In genomic region chr7:107581387-107582013, GRCh38 we compare ENCODE assay signal across 10 cellular contexts. TPM values are rescaled to one million over a fixed set of nuclear protein-coding genes. Genes with fewer than 3 reads are reported as not detected.
DNase-seq lines count a peak whose midpoint lies in the region; ATAC-seq and TF ChIP-seq lines count a peak whose summit lies in the region.
"Had no signal": no experiment of that assay in that cellular context is flagged by ENCODE, and none has a peak within 500 bp of the region (broad histone marks: within the 10 kb centered on the region; RNA-seq: fewer than 3 reads in every experiment).

No MANE protein-coding gene starts in this region.

- no peaks in the 10 kb centered on the region for H3K27me3 ChIP-seq in Caco-2 (replicated peaks; ENCODE audit: control insufficient read depth, insufficient read depth, low read length)
- no peaks in the 10 kb centered on the region for H3K27me3 ChIP-seq in Panc1 (ENCODE audit: control insufficient read depth, insufficient read depth, low read length)
- no peaks in the 10 kb centered on the region for H3K27me3 ChIP-seq in endocrine pancreas (ENCODE audit: control insufficient read depth, insufficient read depth, low read length)
- no peaks in the 10 kb centered on the region for H3K27me3 ChIP-seq in neural progenitor cell
- H3K27me3 ChIP-seq: Peyer's patch had no signal

- H3K27ac Mint-ChIP-seq in Caco-2 (ENCODE audit: unreplicated experiment): no peak overlapping the region
- H3K27ac Mint-ChIP-seq in neural progenitor cell: no peak overlapping the region
- H3K27ac Mint-ChIP-seq: activated naive CD4-positive, alpha-beta T cell treated with anti-CD3 and anti-CD28 coated beads for 36 hours had no signal

- H3K4me1 ChIP-seq in Caco-2 (peaks cover 9% of the 10 kb centered on the region), Panc1 (ENCODE audit: control insufficient read depth, insufficient read depth, low read length) (peaks cover 12% of the 10 kb centered on the region), endocrine pancreas (ENCODE audit: control insufficient read depth, insufficient read depth, low read length) (peaks cover 18% of the 10 kb centered on the region), neural progenitor cell (peaks cover 10% of the 10 kb centered on the region)

- in situ Hi-C loops in Panc1 (cut with HindIII; ENCODE audit: low pct_unique_long_range_greater_than_20kb, low sequenced_read_pairs): no loop called here

- H4K20me1 ChIP-seq in neural progenitor cell (ENCODE audit: low read depth): no peaks in the 10 kb centered on the region

- H3K36me3 Mint-ChIP-seq in Caco-2 (ENCODE audit: insufficient read depth, unreplicated experiment) (peaks cover 19% of the 10 kb centered on the region), neural progenitor cell (peaks cover 12% of the 10 kb centered on the region)

- intact Hi-C loops in Caco-2 (cut with micrococcal nuclease; ENCODE audit: unreplicated experiment): loop anchor here (2.0 kb wide), 1 partner anchor 79 kb away; the partner anchor contains the start of gene SLC26A4
- intact Hi-C loops in Panc1 (cut with micrococcal nuclease; ENCODE audit: unreplicated experiment): no loop called here
- intact Hi-C loops in left colon (cut with DNase I, micrococcal nuclease): no loop called here

- H3K36me3 ChIP-seq in Caco-2 (ENCODE audit: control insufficient read depth, insufficient read depth, low read length) (no peaks in the 10 kb centered on the region), Panc1 (ENCODE audit: control insufficient read depth, insufficient read depth, low read length) (peaks cover 17% of the 10 kb centered on the region), endocrine pancreas (ENCODE audit: control insufficient read depth, insufficient read depth, low read length) (no peaks in the 10 kb centered on the region), neural progenitor cell (no peaks in the 10 kb centered on the region)

- peak overlapping the region; percentile 90 for H3K4me3 Mint-ChIP-seq in Caco-2 (ENCODE audit: unreplicated experiment)
- H3K4me3 Mint-ChIP-seq in neural progenitor cell: peak overlapping the region; percentile 88

- POLR2A ChIA-PET in Caco-2 (lab: Charles Lee) (no interaction called here), Panc1 (lab: Charles Lee) (no interaction called here)

- peaks cover 6% of the 10 kb centered on the region for H3F3A ChIP-seq in neural progenitor cell (ENCODE audit: low read depth)

- no peak for TF ChIP-seq CTCF in Caco-2 (IDR thresholded peaks at IDR 0.05; ENCODE audit: insufficient read depth in 1 of 2, low read depth in 1 of 2, low read length in 1 of 2, severe bottlenecking in 1 of 2, unreplicated experiment in 1 of 2)
- TF ChIP-seq CTCF in Panc1 (IDR thresholded peaks at IDR 0.05): no peak
- TF ChIP-seq CTCF in neural progenitor cell (IDR thresholded peaks at IDR 0.05): no peak

- peak overlapping the region; percentile 96 for H3K27ac ChIP-seq in Panc1 (ENCODE audit: low read length)
- H3K27ac ChIP-seq in neural progenitor cell: no peak overlapping the region

- DNase-seq in Caco-2 (no peak), Panc1 (ENCODE audit: low read depth, low spot score) (no peak), neural progenitor cell (ENCODE audit: low spot score) (no peak), middle frontal gyrus (ENCODE audit: extremely low spot score, low spot score) (no peak), hepatic stellate cell (ENCODE audit: low spot score) (no peak), left colon (no peak)
- DNase-seq: activated naive CD4-positive, alpha-beta T cell treated with anti-CD3 and anti-CD28 coated beads for 36 hours; Peyer's patch had no signal

- no peak overlapping the region for H3K9ac ChIP-seq in endocrine pancreas (ENCODE audit: control insufficient read depth, insufficient read depth, low read length)
- no peak overlapping the region for H3K9ac ChIP-seq in neural progenitor cell

- H3K79me2 ChIP-seq in neural progenitor cell (ENCODE audit: low read depth): peaks cover 12% of the 10 kb centered on the region

- H3K4me1 Mint-ChIP-seq in Caco-2 (ENCODE audit: low read depth, unreplicated experiment): peaks cover 7% of the 10 kb centered on the region
- peaks cover 10% of the 10 kb centered on the region for H3K4me1 Mint-ChIP-seq in neural progenitor cell

- CTCF ChIA-PET in Caco-2 (lab: Charles Lee) (interaction anchor here (0.6 kb wide), 1 partner anchor 297 kb away, joined by 3 read pairs; no protein-coding TSS in a partner anchor), Panc1 (lab: Charles Lee) (interaction anchor here (0.6 kb wide), 1 partner anchor 293 kb away, joined by 4 read pairs; no protein-coding TSS in a partner anchor)

- H3K9me3 Mint-ChIP-seq in Caco-2 (ENCODE audit: unreplicated experiment): no peaks in the 10 kb centered on the region
- no peaks in the 10 kb centered on the region for H3K9me3 Mint-ChIP-seq in neural progenitor cell
- H3K9me3 Mint-ChIP-seq: activated naive CD4-positive, alpha-beta T cell treated with anti-CD3 and anti-CD28 coated beads for 36 hours had no signal

- H3K4me3 ChIP-seq in Caco-2 (ENCODE audit: low read depth, low read length) (peak overlapping the region; percentile 79; the same call in 1 of the 2 replicates), Panc1 (ENCODE audit: low read depth in 2 of 2, low read length in 2 of 2) (peak overlapping the region; percentile 94 to 95; a peak in 3 of 4 replicates), endocrine pancreas (ENCODE audit: control insufficient read depth, insufficient read depth, low read length) (peak overlapping the region; percentile 92), neural progenitor cell (peak overlapping the region; percentile 88)

- BruUV-seq in Caco-2 (replicated peaks; lab: Mats Ljungman, UMichigan) (no TSS peak), Panc1 (replicated peaks; lab: Mats Ljungman, UMichigan) (no TSS peak)

- H3K9me3 ChIP-seq in Caco-2: no peaks in the 10 kb centered on the region
- H3K9me3 ChIP-seq in Panc1 (ENCODE audit: control insufficient read depth, insufficient read depth, low read depth, low read length): no peaks in the 10 kb centered on the region
- no peaks in the 10 kb centered on the region for H3K9me3 ChIP-seq in endocrine pancreas (ENCODE audit: control insufficient read depth, low read length)
- H3K9me3 ChIP-seq in neural progenitor cell (ENCODE audit: low read depth): no peaks in the 10 kb centered on the region
- H3K9me3 ChIP-seq: Peyer's patch had no signal

- H2AFZ ChIP-seq in neural progenitor cell (replicated peaks): no peak overlapping the region

- no peak for ATAC-seq in Panc1
- no peak for ATAC-seq in HG02973 (IDR thresholded peaks at IDR 0.05; ENCODE audit: unreplicated experiment)
- ATAC-seq in left colon: no peak

- no peaks in the 10 kb centered on the region for H3K27me3 Mint-ChIP-seq in Caco-2 (ENCODE audit: insufficient read depth, unreplicated experiment)
- no peaks in the 10 kb centered on the region for H3K27me3 Mint-ChIP-seq in neural progenitor cell (ENCODE audit: insufficient read depth, low read depth)

- peak overlapping the region; percentile 93 for H3K4me2 ChIP-seq in neural progenitor cell

RNA-seq across cellular contexts. Expression of gene BCAP29, which starts 1.5 kb away (rescaled TPM):
- total RNA-seq in Caco-2 (2022) (30.4 and 35.3 TPM in 2 replicates), Panc1 (2021; ENCODE audit: unreplicated experiment) (71.7 TPM), neural progenitor cell (ENCODE audit: low replicate concordance) (52.6 and 103 TPM in 2 replicates), left colon (10 to 100 TPM; 64.9 to 72.7 TPM)
- 38.3 TPM for polyA plus RNA-seq in Panc1 (2012; ENCODE audit: insufficient read length)

RNA-seq across cellular contexts. Expression of gene DUS4L, which starts 17.7 kb away (rescaled TPM):
- 17.5 and 19.3 TPM in 2 replicates for total RNA-seq in Caco-2 (2022)
- 9.1 TPM for total RNA-seq in Panc1 (2021; ENCODE audit: unreplicated experiment)
- 3.7 TPM for polyA plus RNA-seq in Panc1 (2012; ENCODE audit: insufficient read length)
- 21.8 and 24.4 TPM in 2 replicates for total RNA-seq in neural progenitor cell (ENCODE audit: low replicate concordance)
- 1 to 10 TPM; 5.6 to 6.7 TPM for total RNA-seq in left colon

RNA-seq across cellular contexts. Expression of gene COG5, which starts 17.8 kb away (rescaled TPM):
- total RNA-seq in Caco-2 (2022) (43.9 and 45.5 TPM in 2 replicates), Panc1 (2021; ENCODE audit: unreplicated experiment) (29.1 TPM), neural progenitor cell (ENCODE audit: low replicate concordance) (33.3 and 90.5 TPM in 2 replicates), left colon (10 to 100 TPM; 39.7 to 45.8 TPM)
- polyA plus RNA-seq in Panc1 (2012; ENCODE audit: insufficient read length): 10.5 TPM
